ENCODE assay signal across 1 cellular context in genomic region chr1:191368891-191369654, GRCh38.
TF ChIP-seq lines count a peak whose summit lies in the region.

No MANE protein-coding gene starts in this region.

TF ChIP-seq in H1, 55 proteins besides CTCF, POLR2A, EP300 and RAD21:
- TF ChIP-seq ASH2L (IDR thresholded peaks at IDR 0.05; ENCODE audit: low read length), result no peak
- TF ChIP-seq RXRA (IDR thresholded peaks at IDR 0.05; ENCODE audit: insufficient read depth, low read depth, low read length), result no peak
- TF ChIP-seq SIN3A (conservative IDR thresholded peaks at IDR 0.05 in 1 of 2, IDR thresholded peaks at IDR 0.05 in 1 of 2; ENCODE audit: low read depth in 1 of 2, low read length in 2 of 2), result no peak
- no peak for TF ChIP-seq HDAC6 (IDR thresholded peaks at IDR 0.05; ENCODE audit: low read depth, low read length)
- TF ChIP-seq BRCA1 (IDR thresholded peaks at IDR 0.05; ENCODE audit: low read depth, low read length), result no peak
- no peak for TF ChIP-seq CHD7 (IDR thresholded peaks at IDR 0.05; ENCODE audit: insufficient replicate concordance, low read length)
- no peak for TF ChIP-seq BCL11A (IDR thresholded peaks at IDR 0.05; ENCODE audit: low read depth in 2 of 2, low read length in 2 of 2)
- TF ChIP-seq SAP30 (IDR thresholded peaks at IDR 0.05; ENCODE audit: insufficient read depth, insufficient replicate concordance, low read length), result no peak
- no peak for TF ChIP-seq JUND (IDR thresholded peaks at IDR 0.05; ENCODE audit: low read length)
- TF ChIP-seq SP4 (IDR thresholded peaks at IDR 0.05; ENCODE audit: low read length), result no peak
- no peak for TF ChIP-seq GABPA (IDR thresholded peaks at IDR 0.05; ENCODE audit: borderline replicate concordance, insufficient read depth, low read length)
- TF ChIP-seq SIRT6 (IDR thresholded peaks at IDR 0.05; ENCODE audit: low read length), result no peak
TF ChIP-seq in H1: peak in this region for 0.
